ENCODE assay signal across 13 cellular contexts in the genomic region with DNA sequence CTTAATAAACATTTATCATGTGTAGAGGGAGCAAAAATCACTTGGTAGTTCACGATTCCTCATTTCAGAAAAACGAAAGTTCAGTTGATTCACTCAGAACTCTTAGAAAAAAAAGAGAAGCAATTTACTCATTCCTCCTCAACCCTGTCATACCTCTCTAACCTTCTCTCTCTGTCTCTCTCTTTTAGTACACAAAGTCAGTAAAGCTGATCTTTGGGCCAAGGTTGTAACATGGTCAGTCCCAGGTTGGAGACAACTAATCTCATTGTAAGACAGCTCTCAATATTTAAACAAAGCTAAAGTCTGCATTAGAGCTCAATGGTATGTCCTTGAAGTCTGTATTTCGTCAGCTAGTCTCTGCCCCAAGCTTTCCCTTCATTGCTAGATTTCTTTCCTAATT.
"Had no signal": no experiment of that assay in that cellular context is flagged by ENCODE, and none has a peak within 500 bp of the region (broad histone marks: within the 10 kb centered on the region; RNA-seq: fewer than 3 reads in every experiment).

No MANE protein-coding gene starts in this region.

- FAIRE-seq: small intestine, TTC549 had no signal

- DNase-seq: activated B cell treated with CpG ODN at 0.5 μM for 24 hours; activated CD4-positive, alpha-beta T cell treated with anti-CD3 and anti-CD28 coated beads, Interleukin-2, amount 10 ng/mL, durations not matched to agents 24 days and 14 days; activated naive CD4-positive, alpha-beta T cell treated with Interleukin-2 at 50 U/mL for 16 hours; activated naive CD8-positive, alpha-beta T cell treated with anti-CD3 and anti-CD28 coated beads, Interleukin-2, amount 50 U/mL, for 24 hours; colonic mucosa; effector CD4-positive, alpha-beta T cell; gastrocnemius medialis; kidney glomerular epithelial cell; small intestine; tibial artery; uterus had no signal

- H3K4me1 ChIP-seq: colonic mucosa, gastrocnemius medialis, neural progenitor cell, uterus had no signal

- ATAC-seq: activated naive CD8-positive, alpha-beta T cell treated with anti-CD3 and anti-CD28 coated beads, Interleukin-2, amount 50 U/mL, for 24 hours; gastrocnemius medialis had no signal

- H3K4me3 ChIP-seq: colonic mucosa, gastrocnemius medialis, neural progenitor cell, tibial artery, uterus had no signal

- H2AFZ ChIP-seq: neural progenitor cell had no signal

- H3K27ac ChIP-seq: colonic mucosa, gastrocnemius medialis, neural progenitor cell, tibial artery, uterus had no signal

- H3K36me3 ChIP-seq: colonic mucosa, gastrocnemius medialis, neural progenitor cell, tibial artery, uterus had no signal

- H3K4me2 ChIP-seq: neural progenitor cell had no signal

- H3K27me3 ChIP-seq: colonic mucosa, gastrocnemius medialis, neural progenitor cell, tibial artery, uterus had no signal

- H3K9me3 ChIP-seq: colonic mucosa, gastrocnemius medialis, tibial artery, uterus had no signal

- H3K9ac ChIP-seq: neural progenitor cell had no signal
